In genomic region chr16:67892375-67892774, GRCh38 we compare ENCODE assay signal across 8 cellular contexts. TPM values are rescaled to one million over a fixed set of nuclear protein-coding genes. Genes with fewer than 3 reads are reported as not detected.
A peak's percentile ranks its signal among the peaks of the same experiment; 100 is the strongest.
DNase-seq lines count a peak whose midpoint lies in the region; ATAC-seq and TF ChIP-seq lines count a peak whose summit lies in the region.

No MANE protein-coding gene starts in this region.

- peak overlapping the region; percentile 78 for H3K4me3 ChIP-seq in thoracic aorta

- intact Hi-C loops in left colon (cut with DNase I, micrococcal nuclease), result no loop called here

- no peaks in the 10 kb centered on the region for H3K27me3 Mint-ChIP-seq in activated CD8-positive, alpha-beta memory T cell treated with anti-CD3 and anti-CD28 coated beads, Interleukin-2, amount 10 ng/mL, durations not matched to agents 7 days and 5 days
- no peaks in the 10 kb centered on the region for H3K27me3 Mint-ChIP-seq in activated naive CD8-positive, alpha-beta T cell treated with anti-CD3 and anti-CD28 coated beads, Interleukin-2, amount 50 U/mL, for 24 hours

- H3K27ac Mint-ChIP-seq in activated CD8-positive, alpha-beta memory T cell treated with anti-CD3 and anti-CD28 coated beads, Interleukin-2, amount 10 ng/mL, durations not matched to agents 7 days and 5 days, result peak overlapping the region; percentile 84
- H3K27ac Mint-ChIP-seq in activated naive CD8-positive, alpha-beta T cell treated with anti-CD3 and anti-CD28 coated beads, Interleukin-2, amount 50 U/mL, for 24 hours, result peak overlapping the region; percentile 63

- H3K4me1 Mint-ChIP-seq in activated CD8-positive, alpha-beta memory T cell treated with anti-CD3 and anti-CD28 coated beads, Interleukin-2, amount 10 ng/mL, durations not matched to agents 7 days and 5 days, result peaks cover 22% of the 10 kb centered on the region
- H3K4me1 Mint-ChIP-seq in activated naive CD8-positive, alpha-beta T cell treated with anti-CD3 and anti-CD28 coated beads, Interleukin-2, amount 50 U/mL, for 24 hours, result peaks cover 36% of the 10 kb centered on the region

- no peak for ATAC-seq in activated CD8-positive, alpha-beta memory T cell treated with anti-CD3 and anti-CD28 coated beads, Interleukin-2, amount 10 ng/mL, durations not matched to agents 7 days and 5 days
- no peak for ATAC-seq in activated naive CD8-positive, alpha-beta T cell treated with anti-CD3 and anti-CD28 coated beads, Interleukin-2, amount 50 U/mL, for 24 hours
- peak; percentile 32 for ATAC-seq in left colon
- no peak for ATAC-seq in thoracic aorta (ENCODE audit: insufficient number of reproducible peaks, low FRiP score, low read depth)
- ATAC-seq in HG03354 (IDR thresholded peaks at IDR 0.05; ENCODE audit: poor library complexity, severe bottlenecking, unreplicated experiment), result no peak
- ATAC-seq in GM18907 (IDR thresholded peaks at IDR 0.05; ENCODE audit: unreplicated experiment), result no peak

- H3K4me3 Mint-ChIP-seq in activated CD8-positive, alpha-beta memory T cell treated with anti-CD3 and anti-CD28 coated beads, Interleukin-2, amount 10 ng/mL, durations not matched to agents 7 days and 5 days, result peak overlapping the region; percentile 95
- peak overlapping the region; percentile 80 for H3K4me3 Mint-ChIP-seq in activated naive CD8-positive, alpha-beta T cell treated with anti-CD3 and anti-CD28 coated beads, Interleukin-2, amount 50 U/mL, for 24 hours

- TF ChIP-seq CTCF in thoracic aorta (IDR thresholded peaks at IDR 0.05), result no peak

- peaks cover 17 to 41% of the 10 kb centered on the region in 2 donors for H3K4me1 ChIP-seq in thoracic aorta (ENCODE audit: control insufficient read depth in 1 of 2, low read depth in 2 of 2)

- H3K36me3 ChIP-seq in thoracic aorta, result no peaks in the 10 kb centered on the region

- H3K9me3 Mint-ChIP-seq in activated CD8-positive, alpha-beta memory T cell treated with anti-CD3 and anti-CD28 coated beads, Interleukin-2, amount 10 ng/mL, durations not matched to agents 7 days and 5 days (ENCODE audit: low read depth), result no peaks in the 10 kb centered on the region
- no peaks in the 10 kb centered on the region for H3K9me3 Mint-ChIP-seq in activated naive CD8-positive, alpha-beta T cell treated with anti-CD3 and anti-CD28 coated beads, Interleukin-2, amount 50 U/mL, for 24 hours

- no peaks in the 10 kb centered on the region for H3K27me3 ChIP-seq in thoracic aorta (replicated peaks; ENCODE audit: insufficient read depth)

- DNase-seq in activated CD8-positive, alpha-beta memory T cell treated with anti-CD3 and anti-CD28 coated beads, Interleukin-2, amount 10 ng/mL, durations not matched to agents 7 days and 5 days, result no peak
- no peak for DNase-seq in activated CD8-positive, alpha-beta memory T cell treated with anti-CD3 and anti-CD28 coated beads, Interleukin-2, amount 50 U/mL, for 4 hours
- DNase-seq in activated naive CD8-positive, alpha-beta T cell treated with anti-CD3 and anti-CD28 coated beads, Interleukin-2, amount 50 U/mL, for 24 hours, result no peak
- peak in 1 of 2 donors; percentile 24 for DNase-seq in left colon
- DNase-seq in thoracic aorta (ENCODE audit: low spot score), result no peak
- no peak for DNase-seq in OCI-M2 (lab: John Stamatoyannopoulos, UW; ENCODE audit: unreplicated experiment)

- H3K27ac ChIP-seq in thoracic aorta, result peak overlapping the region in 1 of 2 donors; percentile 87

- CTCF ChIA-PET in activated CD8-positive, alpha-beta memory T cell treated with anti-CD3 and anti-CD28 coated beads, Interleukin-2, amount 10 ng/mL, durations not matched to agents 7 days and 5 days (lab: Charles Lee), result interaction anchor here (0.9 to 3.5 kb wide), 8 partner anchors 9 to 148 kb away, joined by 3 to 18 read pairs (median 3); partner anchors contain the start of genes DDX28 and DUS2

- no peaks in the 10 kb centered on the region for H3K9me3 ChIP-seq in thoracic aorta

- H3K36me3 Mint-ChIP-seq in activated CD8-positive, alpha-beta memory T cell treated with anti-CD3 and anti-CD28 coated beads, Interleukin-2, amount 10 ng/mL, durations not matched to agents 7 days and 5 days, result peaks cover 2% of the 10 kb centered on the region
- H3K36me3 Mint-ChIP-seq in activated naive CD8-positive, alpha-beta T cell treated with anti-CD3 and anti-CD28 coated beads, Interleukin-2, amount 50 U/mL, for 24 hours (ENCODE audit: low read depth), result peaks cover 5% of the 10 kb centered on the region

RNA-seq across cellular contexts. Expression of gene PSKH1, which starts 0.7 kb away (rescaled TPM):
- total RNA-seq in activated CD8-positive, alpha-beta memory T cell treated with anti-CD3 and anti-CD28 coated beads, Interleukin-2, amount 10 ng/mL, durations not matched to agents 7 days and 5 days, result 10 to 100 TPM; 21.0 to 21.6 TPM
- total RNA-seq in left colon (10 to 100 TPM; 31.7 to 36.6 TPM), thoracic aorta (10 to 100 TPM; 24.1 to 36.0 TPM)

RNA-seq across cellular contexts. Expression of gene NRN1L, which starts 7.7 kb away (rescaled TPM):
- under 1 TPM; 0.45 to 0.99 TPM for total RNA-seq in activated CD8-positive, alpha-beta memory T cell treated with anti-CD3 and anti-CD28 coated beads, Interleukin-2, amount 10 ng/mL, durations not matched to agents 7 days and 5 days
- under 1 TPM in 1 of 2 donors, not detected in 1; 0.67 TPM for total RNA-seq in left colon
- total RNA-seq in thoracic aorta, result not detected

RNA-seq across cellular contexts. Expression of gene EDC4, which starts 19.5 kb away (rescaled TPM):
- 100 to 1,000 TPM; 122 to 124 TPM for total RNA-seq in activated CD8-positive, alpha-beta memory T cell treated with anti-CD3 and anti-CD28 coated beads, Interleukin-2, amount 10 ng/mL, durations not matched to agents 7 days and 5 days
- total RNA-seq in left colon (10 to 100 TPM; 54.2 to 76.8 TPM), thoracic aorta (10 to 100 TPM; 57.4 to 61.0 TPM)

RNA-seq across cellular contexts. Expression of gene CTRL, which starts 39.3 kb away (rescaled TPM):
- 1 to 10 TPM; 5.0 to 6.7 TPM for total RNA-seq in activated CD8-positive, alpha-beta memory T cell treated with anti-CD3 and anti-CD28 coated beads, Interleukin-2, amount 10 ng/mL, durations not matched to agents 7 days and 5 days
- total RNA-seq in left colon (1 to 10 TPM in 1 of 2 donors, under 1 TPM in 1; 0.89 to 1.9 TPM), thoracic aorta (1 to 10 TPM in 1 of 2 donors, under 1 TPM in 1; 0.54 to 2.5 TPM)

RNA-seq across cellular contexts. Expression of gene PSMB10, which starts 44.3 kb away (rescaled TPM):
- 100 to 1,000 TPM; 250 to 296 TPM for total RNA-seq in activated CD8-positive, alpha-beta memory T cell treated with anti-CD3 and anti-CD28 coated beads, Interleukin-2, amount 10 ng/mL, durations not matched to agents 7 days and 5 days
- total RNA-seq in left colon (100 to 1,000 TPM; 114 to 164 TPM), thoracic aorta (10 to 100 TPM; 19.8 to 52.7 TPM)
